8 cellular contexts compared by ENCODE assay signal in the genomic region with DNA sequence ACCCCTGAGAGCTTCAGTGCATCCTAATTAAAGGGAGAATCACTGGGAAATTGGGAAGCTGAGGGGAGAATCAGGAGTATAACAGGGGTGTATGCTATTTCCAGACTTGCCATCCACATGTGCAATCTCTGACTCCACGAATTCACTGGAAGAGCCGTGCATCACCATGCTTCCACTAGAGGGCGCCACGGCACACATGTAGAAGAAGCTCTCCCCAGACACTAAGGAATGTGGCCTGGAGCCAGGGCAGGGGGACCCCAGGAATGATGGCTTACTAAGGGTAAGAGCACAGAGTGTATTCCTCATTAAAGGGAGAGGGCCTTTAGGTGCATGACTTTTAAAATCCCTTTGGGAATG.
DNase-seq lines count a peak whose midpoint lies in the region; ATAC-seq and TF ChIP-seq lines count a peak whose summit lies in the region.

No MANE protein-coding gene starts in this region.

- no peaks in the 10 kb centered on the region for H3K9me3 ChIP-seq in colonic mucosa
- H3K9me3 ChIP-seq in right lobe of liver: no peaks in the 10 kb centered on the region

- 3% methylated on average over 4 of the region's 4 CpGs for WGBS in right lobe of liver (ENCODE audit: insufficient coverage, low coverage, low lambda C conversion rate, missing lambda C conversion rate)

- TF ChIP-seq CTCF in WI38 (IDR thresholded peaks at IDR 0.05; ENCODE audit: low read depth, low read length) (peak; percentile 88), colonic mucosa (IDR thresholded peaks at IDR 0.05) (peak; percentile 83), right lobe of liver (IDR thresholded peaks at IDR 0.05) (peak; percentile 66 to 90 (median 88))

- H3K27ac ChIP-seq in colonic mucosa: no peak overlapping the region
- H3K27ac ChIP-seq in right lobe of liver: no peak overlapping the region

- H3K36me3 ChIP-seq in colonic mucosa (no peaks in the 10 kb centered on the region), right lobe of liver (no peaks in the 10 kb centered on the region)

- DNase-seq in activated CD4-positive, CD25-positive, alpha-beta regulatory T cell (lab: John Stamatoyannopoulos, UW): peak in 3 of 4 experiments; percentile 4 to 38 (median 7)
- DNase-seq in NCI-H1930 (lab: John Stamatoyannopoulos, UW) (peak; percentile 3 to 59), colonic mucosa (peak; percentile 74), right lobe of liver (peak; percentile 71 to 76 (median 73)), OCI-M2 (lab: John Stamatoyannopoulos, UW; ENCODE audit: unreplicated experiment) (no peak)
- DNase-seq in stimulated activated CD4-positive, alpha-beta T cell treated with anti-CD3 and anti-CD28 coated beads, TNF-alpha, amount 100 ng/mL, for 4 hours (ENCODE audit: low read depth in 3 of 3): peak in 2 of 3 experiments; percentile 13 to 18

- TF ChIP-seq POLR2A in right lobe of liver (IDR thresholded peaks at IDR 0.05): no peak

- no peaks in the 10 kb centered on the region for H3K4me1 ChIP-seq in colonic mucosa
- H3K4me1 ChIP-seq in right lobe of liver: no peaks in the 10 kb centered on the region

- H3K27me3 ChIP-seq in colonic mucosa (no peaks in the 10 kb centered on the region), right lobe of liver (no peaks in the 10 kb centered on the region)

- no peak overlapping the region for H3K9ac ChIP-seq in colonic mucosa (ENCODE audit: low read depth in 2 of 2, low read length in 2 of 2)

- intact Hi-C loops in colonic mucosa (cut with DNase I) (no loop called here), right lobe of liver (cut with DNase I) (no loop called here)

- no peak overlapping the region for H3K4me3 ChIP-seq in WI38 (ENCODE audit: low read depth, low read length)
- no peak overlapping the region for H3K4me3 ChIP-seq in colonic mucosa
- H3K4me3 ChIP-seq in right lobe of liver: no peak overlapping the region

- no peak for ATAC-seq in activated CD4-positive, CD25-positive, alpha-beta regulatory T cell treated with anti-CD3 and anti-CD28 coated beads, Interleukin-2, amount 50 U/mL, for 24 hours
- peak; percentile 49 to 74 (median 67) for ATAC-seq in right lobe of liver

Comparison
In these comparisons a context has a peak if more than half of its experiments do, and no peak if none do; other contexts are left out.
1. ATAC-seq: peak in right lobe of liver (4 of 4); none in activated CD4-positive, CD25-positive, alpha-beta regulatory T cell treated with anti-CD3 and anti-CD28 coated beads, Interleukin-2, amount 50 U/mL, for 24 hours (0 of 2).
2. Peak in every context shown above with its lines, with median percentiles within 50 percentile points of each other: CTCF ChIP-seq.